1 cellular context compared by ENCODE assay signal in the genomic region with DNA sequence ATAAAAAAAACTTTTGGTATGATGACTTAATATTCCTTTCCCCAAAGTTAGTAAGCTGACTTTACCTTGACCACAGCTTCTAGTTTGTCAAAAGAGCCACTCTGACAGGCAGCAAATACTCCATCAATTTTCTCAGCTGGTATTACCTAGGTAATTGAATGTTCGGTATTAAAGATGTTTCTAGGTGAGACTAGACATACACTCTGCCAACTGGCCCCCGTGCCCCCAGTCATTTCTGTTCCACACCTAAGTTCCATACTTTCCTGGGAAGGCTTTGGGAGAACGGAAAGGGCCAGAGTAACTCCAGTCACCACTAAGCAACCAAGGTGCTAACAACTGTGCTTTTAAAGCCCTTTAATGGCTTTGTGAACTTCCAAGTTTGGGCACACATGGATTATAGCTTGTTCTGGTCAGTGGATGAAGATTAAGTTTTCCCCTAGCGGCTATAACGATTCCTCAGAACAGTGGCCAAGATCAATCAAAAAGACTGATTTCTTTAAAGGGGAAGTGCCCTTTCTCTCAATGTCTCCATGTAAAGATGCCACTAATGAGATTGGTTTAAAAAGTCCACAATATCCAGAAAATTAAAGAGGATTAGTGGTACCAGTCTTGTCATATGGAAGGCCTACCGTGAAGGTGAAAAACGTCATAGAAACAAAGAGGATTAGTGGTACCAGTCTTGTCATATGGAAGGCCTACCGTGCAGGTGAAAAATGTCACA.
A peak's percentile ranks its signal among the peaks of the same experiment; 100 is the strongest.
TF ChIP-seq lines count a peak whose summit lies in the region.

No MANE protein-coding gene starts in this region.

TF ChIP-seq in SK-N-SH, 30 proteins besides CTCF, POLR2A, EP300 and RAD21 (continued from another document):
- TF ChIP-seq, protein P1, sequence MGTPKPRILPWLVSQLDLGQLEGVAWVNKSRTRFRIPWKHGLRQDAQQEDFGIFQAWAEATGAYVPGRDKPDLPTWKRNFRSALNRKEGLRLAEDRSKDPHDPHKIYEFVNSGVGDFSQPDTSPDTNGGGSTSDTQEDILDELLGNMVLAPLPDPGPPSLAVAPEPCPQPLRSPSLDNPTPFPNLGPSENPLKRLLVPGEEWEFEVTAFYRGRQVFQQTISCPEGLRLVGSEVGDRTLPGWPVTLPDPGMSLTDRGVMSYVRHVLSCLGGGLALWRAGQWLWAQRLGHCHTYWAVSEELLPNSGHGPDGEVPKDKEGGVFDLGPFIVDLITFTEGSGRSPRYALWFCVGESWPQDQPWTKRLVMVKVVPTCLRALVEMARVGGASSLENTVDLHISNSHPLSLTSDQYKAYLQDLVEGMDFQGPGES (IDR thresholded peaks at IDR 0.05; ENCODE audit: low read depth, low read length) = no peak
- TF ChIP-seq NRF1 (IDR thresholded peaks at IDR 0.05; ENCODE audit: low read depth, low read length) (no peak), RFX5 (IDR thresholded peaks at IDR 0.05; ENCODE audit: low read length) (no peak), GABPA (IDR thresholded peaks at IDR 0.05; ENCODE audit: low read depth) (0 out of 2 replicates have a peak, but pooled peaks have one; percentile 22)
